ENCODE assay signal across 11 cellular contexts in the genomic region with DNA sequence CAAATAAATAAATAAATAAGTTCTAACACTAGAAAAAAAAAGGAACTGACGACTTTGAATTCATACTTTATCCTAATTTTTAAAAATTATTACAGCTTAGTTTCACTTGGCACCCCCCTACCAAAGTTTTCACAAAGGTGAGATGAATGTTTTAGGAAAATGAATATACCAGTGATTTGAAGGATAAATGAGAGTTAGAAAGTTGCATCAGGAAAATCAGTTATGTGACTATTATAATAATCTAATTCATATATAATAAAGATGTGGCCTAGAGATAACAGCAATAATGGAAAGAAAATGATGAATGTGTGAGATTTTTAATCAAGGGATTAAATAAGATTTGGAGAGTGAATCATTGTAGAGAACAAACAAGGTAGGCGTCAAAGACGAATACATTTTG.
"Had no signal": no experiment of that assay in that cellular context is flagged by ENCODE, and none has a peak within 500 bp of the region (broad histone marks: within the 10 kb centered on the region; RNA-seq: fewer than 3 reads in every experiment).

No MANE protein-coding gene starts in this region.

- DNase-seq: GM23248, GOT3, H7, H9, HCEC 1CT, HFFc6 had no signal

- H3K27ac Mint-ChIP-seq: GM23338, H9, HFFc6 had no signal

- H3K4me3 ChIP-seq: GM23248, GM23338, HAP-1 had no signal

- H3K9me3 ChIP-seq: HAP-1 had no signal

- FAIRE-seq: H1, H54 had no signal

- H3K27ac ChIP-seq: GM23248 had no signal

- H3K4me3 Mint-ChIP-seq: GM23338, H9, HFFc6 had no signal

- H3K36me3 ChIP-seq: HAP-1 had no signal

- H3K4me1 Mint-ChIP-seq: GM23338, H9 had no signal

- ATAC-seq: HCT116 had no signal

- H3K9me3 Mint-ChIP-seq: GM23338, H9, HFFc6 had no signal

- H3K4me1 ChIP-seq: HAP-1 had no signal
